ENCODE assay signal across 2 cellular contexts in genomic region chr15:44912186-44912585, GRCh38. TPM values are rescaled to one million over a fixed set of nuclear protein-coding genes. Genes with fewer than 3 reads are reported as not detected.
"Had no signal": no experiment of that assay in that cellular context is flagged by ENCODE, and none has a peak within 500 bp of the region (broad histone marks: within the 10 kb centered on the region; RNA-seq: fewer than 3 reads in every experiment).

No MANE protein-coding gene starts in this region.

RNA-seq across cellular contexts. Expression of gene TERB2, which starts 44.3 kb away (rescaled TPM):
- total RNA-seq: G401, GM12878 had no signal
- polyA plus RNA-seq: GM12878 had no signal
